ENCODE assay signal across 1 cellular context in the genomic region with DNA sequence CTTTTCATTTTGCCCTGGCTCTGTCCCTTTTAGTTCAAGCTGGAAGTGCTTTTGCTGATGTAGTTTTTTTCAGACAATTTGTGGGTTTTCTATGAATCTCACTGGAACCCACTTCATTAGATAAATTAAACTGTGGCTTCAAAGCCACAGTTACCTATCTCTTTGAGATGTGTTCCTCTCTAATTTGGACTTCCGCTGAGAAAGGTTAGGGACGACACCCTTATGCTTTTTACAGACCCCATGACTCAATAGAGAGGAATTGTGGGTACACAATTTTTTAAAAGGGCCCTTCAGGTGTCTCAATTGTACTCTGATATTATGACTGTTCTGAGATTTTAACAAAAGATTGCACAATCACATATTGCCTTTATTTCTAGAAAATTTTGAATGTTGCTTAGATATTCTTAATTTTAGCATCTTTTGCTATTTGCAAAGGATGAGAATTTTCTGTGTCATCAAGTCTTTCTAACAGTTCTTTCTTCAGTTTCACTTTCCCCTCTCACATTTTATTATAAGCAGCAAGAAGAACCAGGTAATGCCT.
A peak's percentile ranks its signal among the peaks of the same experiment; 100 is the strongest.
TF ChIP-seq lines count a peak whose summit lies in the region.

No MANE protein-coding gene starts in this region.

TF ChIP-seq in K562, 482 proteins besides CTCF, POLR2A, EP300 and RAD21:
- TF ChIP-seq, protein P1, sequence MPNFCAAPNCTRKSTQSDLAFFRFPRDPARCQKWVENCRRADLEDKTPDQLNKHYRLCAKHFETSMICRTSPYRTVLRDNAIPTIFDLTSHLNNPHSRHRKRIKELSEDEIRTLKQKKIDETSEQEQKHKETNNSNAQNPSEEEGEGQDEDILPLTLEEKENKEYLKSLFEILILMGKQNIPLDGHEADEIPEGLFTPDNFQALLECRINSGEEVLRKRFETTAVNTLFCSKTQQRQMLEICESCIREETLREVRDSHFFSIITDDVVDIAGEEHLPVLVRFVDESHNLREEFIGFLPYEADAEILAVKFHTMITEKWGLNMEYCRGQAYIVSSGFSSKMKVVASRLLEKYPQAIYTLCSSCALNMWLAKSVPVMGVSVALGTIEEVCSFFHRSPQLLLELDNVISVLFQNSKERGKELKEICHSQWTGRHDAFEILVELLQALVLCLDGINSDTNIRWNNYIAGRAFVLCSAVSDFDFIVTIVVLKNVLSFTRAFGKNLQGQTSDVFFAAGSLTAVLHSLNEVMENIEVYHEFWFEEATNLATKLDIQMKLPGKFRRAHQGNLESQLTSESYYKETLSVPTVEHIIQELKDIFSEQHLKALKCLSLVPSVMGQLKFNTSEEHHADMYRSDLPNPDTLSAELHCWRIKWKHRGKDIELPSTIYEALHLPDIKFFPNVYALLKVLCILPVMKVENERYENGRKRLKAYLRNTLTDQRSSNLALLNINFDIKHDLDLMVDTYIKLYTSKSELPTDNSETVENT (CRISPR knock-in tag; IDR thresholded peaks at IDR 0.05): no peak
- TF ChIP-seq SPI1 (IDR thresholded peaks at IDR 0.05; ENCODE audit: borderline replicate concordance, low read depth, low read length) (no peak), CEBPG (CRISPR knock-in tag; IDR thresholded peaks at IDR 0.05) (no peak), CEBPG (tag; conservative IDR thresholded peaks at IDR 0.05 in 1 of 2, IDR thresholded peaks at IDR 0.05 in 1 of 2) (peak in 1 of 2 experiments; percentile 58; a peak in 2 of 4 replicates), PURB (CRISPR knock-in tag; IDR thresholded peaks at IDR 0.05; ENCODE audit: low read depth) (no peak), CEBPB (tag; IDR thresholded peaks at IDR 0.05) (peak; percentile 27; the same call in 1 of the 2 replicates), SMAD3 (CRISPR knock-in tag; conservative IDR thresholded peaks at IDR 0.05) (no peak)
- TF ChIP-seq, protein P2, sequence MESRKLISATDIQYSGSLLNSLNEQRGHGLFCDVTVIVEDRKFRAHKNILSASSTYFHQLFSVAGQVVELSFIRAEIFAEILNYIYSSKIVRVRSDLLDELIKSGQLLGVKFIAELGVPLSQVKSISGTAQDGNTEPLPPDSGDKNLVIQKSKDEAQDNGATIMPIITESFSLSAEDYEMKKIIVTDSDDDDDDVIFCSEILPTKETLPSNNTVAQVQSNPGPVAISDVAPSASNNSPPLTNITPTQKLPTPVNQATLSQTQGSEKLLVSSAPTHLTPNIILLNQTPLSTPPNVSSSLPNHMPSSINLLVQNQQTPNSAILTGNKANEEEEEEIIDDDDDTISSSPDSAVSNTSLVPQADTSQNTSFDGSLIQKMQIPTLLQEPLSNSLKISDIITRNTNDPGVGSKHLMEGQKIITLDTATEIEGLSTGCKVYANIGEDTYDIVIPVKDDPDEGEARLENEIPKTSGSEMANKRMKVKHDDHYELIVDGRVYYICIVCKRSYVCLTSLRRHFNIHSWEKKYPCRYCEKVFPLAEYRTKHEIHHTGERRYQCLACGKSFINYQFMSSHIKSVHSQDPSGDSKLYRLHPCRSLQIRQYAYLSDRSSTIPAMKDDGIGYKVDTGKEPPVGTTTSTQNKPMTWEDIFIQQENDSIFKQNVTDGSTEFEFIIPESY (CRISPR knock-in tag; IDR thresholded peaks at IDR 0.05): no peak
- TF ChIP-seq, protein P3, sequence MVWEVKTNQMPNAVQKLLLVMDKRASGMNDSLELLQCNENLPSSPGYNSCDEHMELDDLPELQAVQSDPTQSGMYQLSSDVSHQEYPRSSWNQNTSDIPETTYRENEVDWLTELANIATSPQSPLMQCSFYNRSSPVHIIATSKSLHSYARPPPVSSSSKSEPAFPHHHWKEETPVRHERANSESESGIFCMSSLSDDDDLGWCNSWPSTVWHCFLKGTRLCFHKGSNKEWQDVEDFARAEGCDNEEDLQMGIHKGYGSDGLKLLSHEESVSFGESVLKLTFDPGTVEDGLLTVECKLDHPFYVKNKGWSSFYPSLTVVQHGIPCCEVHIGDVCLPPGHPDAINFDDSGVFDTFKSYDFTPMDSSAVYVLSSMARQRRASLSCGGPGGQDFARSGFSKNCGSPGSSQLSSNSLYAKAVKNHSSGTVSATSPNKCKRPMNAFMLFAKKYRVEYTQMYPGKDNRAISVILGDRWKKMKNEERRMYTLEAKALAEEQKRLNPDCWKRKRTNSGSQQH (CRISPR knock-in tag; IDR thresholded peaks at IDR 0.05): no peak
